8 cellular contexts compared by ENCODE assay signal in the genomic region with DNA sequence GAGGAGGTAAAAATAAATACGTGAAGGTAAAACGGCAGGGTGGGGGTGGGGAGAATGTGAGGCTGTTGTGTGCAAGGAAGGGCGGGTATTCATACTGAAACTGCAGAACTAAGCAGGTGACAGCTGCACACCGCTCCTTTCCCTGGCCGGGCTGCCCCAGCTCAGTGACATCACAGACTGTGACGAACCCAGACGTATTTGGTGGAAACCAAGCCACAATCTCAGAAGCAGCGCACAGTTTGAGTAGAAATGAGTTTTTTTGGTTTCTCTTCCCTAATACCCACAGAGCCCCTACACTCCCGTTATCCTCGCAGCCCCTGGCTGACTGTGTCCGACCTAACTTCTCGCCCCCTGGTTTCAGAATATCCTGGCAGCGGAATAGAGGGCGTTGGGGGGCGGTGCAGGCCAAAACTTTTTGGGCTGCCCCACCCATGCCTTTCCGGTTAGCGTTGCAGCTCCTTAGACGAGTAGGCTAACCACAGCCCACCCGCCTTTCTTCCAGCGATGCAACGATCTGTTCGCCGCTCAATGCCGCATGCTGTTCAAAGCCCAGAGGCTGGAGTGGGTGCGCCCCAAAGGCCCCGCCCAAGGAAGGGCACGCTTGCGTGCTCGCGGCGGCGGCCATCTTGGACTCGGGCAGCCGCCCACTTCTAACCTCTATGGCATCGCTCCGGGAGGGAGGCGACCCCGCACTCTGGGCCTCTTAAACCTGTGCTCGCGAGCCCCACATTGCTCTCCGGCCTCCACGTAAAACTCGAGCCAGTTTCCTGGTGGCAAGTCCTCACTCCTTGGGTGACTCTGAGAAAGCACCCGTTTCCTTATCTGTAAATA. TPM values are rescaled to one million over a fixed set of nuclear protein-coding genes. Genes with fewer than 3 reads are reported as not detected.
DNase-seq lines count a peak whose midpoint lies in the region; FAIRE-seq and TF ChIP-seq lines count a peak whose summit lies in the region.

No MANE protein-coding gene starts in this region.

- DNase-seq in H7 (peak; percentile 95), M059J (ENCODE audit: low read depth) (peak; percentile 73), SIG-M5 treated with dmso at 0.1 percent for 504 hours (lab: John Stamatoyannopoulos, UW; ENCODE audit: unreplicated experiment) (peak; percentile 89), frontal cortex (ENCODE audit: low spot score in 2 of 2) (peak; percentile 70 to 86), nucleus accumbens (lab: John Stamatoyannopoulos, UW) (peak in 55 of 56 donors; percentile 20 to 87 (median 71)), suprapubic skin (ENCODE audit: low spot score in 2 of 2) (peak; percentile 89 to 92)
- peak; percentile 57 to 86 (median 74) for DNase-seq in activated naive CD4-positive, alpha-beta T cell (lab: John Stamatoyannopoulos, UW)

- H3K4me1 ChIP-seq in ES-I3 (ENCODE audit: insufficient read depth, low read length) = no peaks in the 10 kb centered on the region
- H3K4me1 ChIP-seq in suprapubic skin = peaks cover 6% of the 10 kb centered on the region

- H3K27me3 ChIP-seq in H7 (ENCODE audit: control insufficient read depth, insufficient read depth, low read length) = no peaks in the 10 kb centered on the region
- H3K27me3 ChIP-seq in suprapubic skin = no peaks in the 10 kb centered on the region

- no peak for TF ChIP-seq POLR2A in suprapubic skin (IDR thresholded peaks at IDR 0.05)

- H3K4me3 ChIP-seq in H7 (ENCODE audit: insufficient read depth, low read depth, low read length) (peak overlapping the region; percentile 61), suprapubic skin (peak overlapping the region; percentile 55)

- 1% methylated on average over 40 of the region's 44 CpGs for WGBS in suprapubic skin

- H3K36me3 ChIP-seq in ES-I3 (ENCODE audit: insufficient read depth, low read length) (peaks cover 16% of the 10 kb centered on the region), H7 (replicated peaks; ENCODE audit: control insufficient read depth, insufficient read depth, low read length) (peaks cover 11% of the 10 kb centered on the region), suprapubic skin (peaks cover 33% of the 10 kb centered on the region)

- no peak for TF ChIP-seq CTCF in suprapubic skin (IDR thresholded peaks at IDR 0.05)

- peak overlapping the region; percentile 64 for H3K27ac ChIP-seq in suprapubic skin

- H3K9me3 ChIP-seq in ES-I3 (ENCODE audit: control insufficient read depth, insufficient read depth, low read length) = no peaks in the 10 kb centered on the region
- no peaks in the 10 kb centered on the region for H3K9me3 ChIP-seq in suprapubic skin

- TF ChIP-seq EP300 in suprapubic skin (IDR thresholded peaks at IDR 0.05) = no peak

- peak overlapping the region; percentile 55 for H3K9ac ChIP-seq in ES-I3 (ENCODE audit: low read depth, low read length)

- FAIRE-seq in frontal cortex (lab: Jason Lieb, UNC) = no peak

RNA-seq across cellular contexts. Expression of a gene that starts 9.1 kb away (rescaled TPM):
- 45.9 and 50.5 TPM in 2 replicates for total RNA-seq in H7 (2014; rRNA removed; shearing (Covaris generic))
- total RNA-seq in M059J (2014; rRNA removed; shearing (Covaris generic)) = 34.0 and 43.7 TPM in 2 replicates
- total RNA-seq in frontal cortex = 2.9 TPM
- total RNA-seq in suprapubic skin = 10 to 100 TPM; 12.6 to 15.0 (median 14.3) TPM

RNA-seq across cellular contexts. Expression of a gene that starts 50.1 kb away (rescaled TPM):
- total RNA-seq in H7 (2014; rRNA removed; shearing (Covaris generic)) = 23.4 and 26.0 TPM in 2 replicates
- 21.9 and 40.3 TPM in 2 replicates for total RNA-seq in M059J (2014; rRNA removed; shearing (Covaris generic))
- total RNA-seq in frontal cortex (1.2 TPM), suprapubic skin (100 to 1,000 TPM; 174 to 206 (median 199) TPM)

Comparison
In these comparisons a context has a peak if more than half of its experiments do, and no peak if none do; other contexts are left out.
1. Peak in every context shown above with its lines: DNase-seq, H3K4me3 ChIP-seq and H3K27ac ChIP-seq.
2. RNA of a gene that starts 50.1 kb away (total RNA-seq): 174 to 206 TPM in suprapubic skin, 21.9 to 40.3 TPM in M059J and 23.4 to 26.0 TPM in H7; 1.2 TPM in frontal cortex (single experiment); every median in the first group is over 10 times any median in the second.